8 cellular contexts compared by ENCODE assay signal in genomic region chr11:131691558-131692041, GRCh38.
A peak's percentile ranks its signal among the peaks of the same experiment; 100 is the strongest.
DNase-seq lines count a peak whose midpoint lies in the region; ATAC-seq and TF ChIP-seq lines count a peak whose summit lies in the region.

No MANE protein-coding gene starts in this region.

- no peak overlapping the region for H3K27ac ChIP-seq in epithelial cell of prostate

- peak; percentile 61 for TF ChIP-seq CTCF in GM20000 (IDR thresholded peaks at IDR 0.05; ENCODE audit: extremely low read depth, missing control alignments)

- DNase-seq in DMS53 treated with DMSO at 0.1 percent for 48 hours (lab: John Stamatoyannopoulos, UW; ENCODE audit: unreplicated experiment) (peak; percentile 51), GM20000 (ENCODE audit: low spot score) (peak; percentile 76), NCI-H748 (lab: John Stamatoyannopoulos, UW; ENCODE audit: unreplicated experiment) (peak; percentile 87), epithelial cell of prostate (ENCODE audit: low read depth, low spot score) (peak; percentile 33), retina (peak; percentile 68), activated gamma-delta T cell (lab: John Stamatoyannopoulos, UW) (no peak), hippocampal formation (lab: John Stamatoyannopoulos, UW) (no peak)

- ATAC-seq in GM18498 (IDR thresholded peaks at IDR 0.05; ENCODE audit: unreplicated experiment), result no peak

Comparison
In these comparisons a context has a peak if more than half of its experiments do, and no peak if none do; other contexts are left out.
1. DNase-seq: peak in DMS53 treated with DMSO at 0.1 percent for 48 hours (single experiment), GM20000 (single experiment), NCI-H748 (single experiment), epithelial cell of prostate (single experiment) and retina (single experiment); none in activated gamma-delta T cell (single experiment) and hippocampal formation (0 of 2).